Comparison of ENCODE assay signal across 8 cellular contexts in genomic region chr1:99481391-99481996, GRCh38.
A peak's percentile ranks its signal among the peaks of the same experiment; 100 is the strongest.
DNase-seq lines count a peak whose midpoint lies in the region; ATAC-seq and TF ChIP-seq lines count a peak whose summit lies in the region.

No MANE protein-coding gene starts in this region.

- no peak overlapping the region for H4K91ac ChIP-seq in mesenchymal stem cell (ENCODE audit: low read length)

- H2BK5ac ChIP-seq in mesenchymal stem cell (ENCODE audit: low read depth, low read length, poor library complexity, severe bottlenecking), result no peak overlapping the region

- H3K14ac ChIP-seq in mesenchymal stem cell (ENCODE audit: low read length in 2 of 2), result no peak overlapping the region

- H3K4ac ChIP-seq in mesenchymal stem cell (ENCODE audit: low read depth in 1 of 2, low read length in 2 of 2), result no peak overlapping the region

- H3K9ac ChIP-seq in endodermal cell (ENCODE audit: extremely low read depth, low read length, poor library complexity, severe bottlenecking) (no peak overlapping the region), mesenchymal stem cell (ENCODE audit: low read length) (no peak overlapping the region)

- TF ChIP-seq CTCF in NB4 (IDR thresholded peaks at IDR 0.05; ENCODE audit: low read depth, low read length) (peak; percentile 63), endodermal cell (conservative IDR thresholded peaks at IDR 0.05) (peak; percentile 95), vagina (IDR thresholded peaks at IDR 0.05) (peak in 2 of 3 experiments; percentile 27 to 53)

- H2AFZ ChIP-seq in mesenchymal stem cell (ENCODE audit: low read depth, low read length), result no peak overlapping the region

- H3K4me3 ChIP-seq in NB4 (ENCODE audit: low read depth, low read length) (no peak overlapping the region), endodermal cell (ENCODE audit: low read length) (no peak overlapping the region), mesenchymal stem cell (ENCODE audit: insufficient read depth in 1 of 2, low read depth in 1 of 2, low read length in 2 of 2) (no peak overlapping the region), vagina (no peak overlapping the region)

- H3K4me1 ChIP-seq in endodermal cell (ENCODE audit: control insufficient read depth, insufficient read depth, low read length) (no peaks in the 10 kb centered on the region), mesenchymal stem cell (ENCODE audit: control insufficient read depth, insufficient read depth, low read depth, low read length) (no peaks in the 10 kb centered on the region), vagina (no peaks in the 10 kb centered on the region)

- peaks cover 7% of the 10 kb centered on the region for H3K9me3 Mint-ChIP-seq in endodermal cell

- peak; percentile 1 for DNase-seq in activated CD8-positive, alpha-beta memory T cell treated with anti-CD3 and anti-CD28 coated beads, Interleukin-2, amount 50 U/mL, for 1 hour (ENCODE audit: extremely low read depth)
- no peak for DNase-seq in activated CD8-positive, alpha-beta memory T cell treated with anti-CD3 and anti-CD28 coated beads for 24 hours
- DNase-seq in NB4 (ENCODE audit: low read depth) (peak; percentile 54), endodermal cell (peak; percentile 75), mesenchymal stem cell (peak; percentile 60), vagina (ENCODE audit: extremely low spot score in 2 of 2) (no peak)

- H3K36me3 ChIP-seq in endodermal cell (ENCODE audit: control insufficient read depth, insufficient read depth, low read length) (no peaks in the 10 kb centered on the region), mesenchymal stem cell (ENCODE audit: control insufficient read depth in 1 of 2, insufficient read depth in 2 of 2, low read depth in 1 of 2, low read length in 2 of 2) (no peaks in the 10 kb centered on the region), vagina (no peaks in the 10 kb centered on the region)

- H3K4me3 Mint-ChIP-seq in endodermal cell, result no peak overlapping the region

- H2BK15ac ChIP-seq in mesenchymal stem cell (ENCODE audit: low read depth, poor library complexity, severe bottlenecking), result no peak overlapping the region

- H4K8ac ChIP-seq in mesenchymal stem cell (ENCODE audit: low read length), result no peak overlapping the region

- no peak overlapping the region for H3K4me2 ChIP-seq in mesenchymal stem cell (ENCODE audit: low read length, poor library complexity, severe bottlenecking)

- H3K27ac ChIP-seq in endodermal cell (ENCODE audit: low read depth, low read length) (no peak overlapping the region), mesenchymal stem cell (ENCODE audit: low read length, poor library complexity, severe bottlenecking) (no peak overlapping the region), vagina (no peak overlapping the region)

- H3K36me3 Mint-ChIP-seq in endodermal cell (ENCODE audit: low read depth), result no peaks in the 10 kb centered on the region

- no peaks in the 10 kb centered on the region for H3K27me3 Mint-ChIP-seq in endodermal cell (ENCODE audit: insufficient read depth)

- no peak overlapping the region for H3K23ac ChIP-seq in mesenchymal stem cell (ENCODE audit: low read length in 2 of 2)

- no peak overlapping the region for H3K18ac ChIP-seq in mesenchymal stem cell (ENCODE audit: low read depth in 1 of 2, low read length in 2 of 2)

- peak; percentile 69 for ATAC-seq in GM21737 (IDR thresholded peaks at IDR 0.05; ENCODE audit: unreplicated experiment)
- peak; percentile 85 for ATAC-seq in SK-N-SH treated with all-trans-retinoic acid at 6 μM for 48 hours

- TF ChIP-seq POLR2A in NB4 (IDR thresholded peaks at IDR 0.05; ENCODE audit: extremely low read depth, insufficient read length), result no peak
- no peak for TF ChIP-seq POLR2A in vagina (IDR thresholded peaks at IDR 0.05)

- no peaks in the 10 kb centered on the region for H3K4me1 Mint-ChIP-seq in endodermal cell

- no peaks in the 10 kb centered on the region for H3K9me3 ChIP-seq in endodermal cell (ENCODE audit: control insufficient read depth, low read length)
- no peaks in the 10 kb centered on the region for H3K9me3 ChIP-seq in mesenchymal stem cell (ENCODE audit: control insufficient read depth, low read length)
- no peaks in the 10 kb centered on the region for H3K9me3 ChIP-seq in vagina

- no peak overlapping the region for H2BK12ac ChIP-seq in mesenchymal stem cell (ENCODE audit: low read length in 2 of 2)

- H3K27ac Mint-ChIP-seq in endodermal cell, result no peak overlapping the region

- H3K79me1 ChIP-seq in mesenchymal stem cell (replicated peaks; ENCODE audit: low read length, poor library complexity, severe bottlenecking), result no peaks in the 10 kb centered on the region

- intact Hi-C loops in vagina (cut with DNase I), result no loop called here

- H3K27me3 ChIP-seq in endodermal cell (ENCODE audit: control insufficient read depth, insufficient read depth, low read length, poor library complexity, severe bottlenecking), result no peaks in the 10 kb centered on the region
- H3K27me3 ChIP-seq in mesenchymal stem cell (ENCODE audit: control insufficient read depth in 1 of 2, insufficient read depth in 1 of 2, low read length in 2 of 2), result no peaks in the 10 kb centered on the region
- H3K27me3 ChIP-seq in vagina, result no peaks in the 10 kb centered on the region

- no peak overlapping the region for H2AK5ac ChIP-seq in mesenchymal stem cell (ENCODE audit: low read length, severe bottlenecking)

- no peak overlapping the region for H2BK120ac ChIP-seq in mesenchymal stem cell (ENCODE audit: low read depth, low read length)

TF ChIP-seq in SK-N-SH treated with all-trans-retinoic acid at 6 μM for 48 hours, 23 proteins besides CTCF, POLR2A, EP300 and RAD21:
- TF ChIP-seq GLIS3 (CRISPR knock-in tag; IDR thresholded peaks at IDR 0.05) (no peak), ISL1 (CRISPR knock-in tag; IDR thresholded peaks at IDR 0.05) (no peak), ZFP30 (CRISPR knock-in tag; IDR thresholded peaks at IDR 0.05) (no peak), ARNTL (CRISPR knock-in tag; IDR thresholded peaks at IDR 0.05; ENCODE audit: borderline replicate concordance, low read depth) (no peak), TCF4 (CRISPR knock-in tag; IDR thresholded peaks at IDR 0.05; ENCODE audit: borderline replicate concordance) (no peak), CSRNP3 (CRISPR knock-in tag; IDR thresholded peaks at IDR 0.05) (no peak), ZNF565 (CRISPR knock-in tag; conservative IDR thresholded peaks at IDR 0.05; ENCODE audit: low read depth) (no peak), BACH2 (CRISPR knock-in tag; IDR thresholded peaks at IDR 0.05; ENCODE audit: borderline replicate concordance) (no peak), ESRRG (CRISPR knock-in tag; IDR thresholded peaks at IDR 0.05) (no peak), ZC3H10 (CRISPR knock-in tag; IDR thresholded peaks at IDR 0.05) (no peak)

Comparison
In these comparisons a context has a peak if more than half of its experiments do, and no peak if none do; other contexts are left out.
1. DNase-seq: peak in activated CD8-positive, alpha-beta memory T cell treated with anti-CD3 and anti-CD28 coated beads, Interleukin-2, amount 50 U/mL, for 1 hour (single experiment), NB4 (single experiment), endodermal cell (single experiment) and mesenchymal stem cell (single experiment); none in activated CD8-positive, alpha-beta memory T cell treated with anti-CD3 and anti-CD28 coated beads for 24 hours (single experiment) and vagina (0 of 2).
2. CTCF ChIP-seq: peak in every context shown above with its lines; median percentile 95 in endodermal cell; 63 in NB4; 40 in vagina.